8 cellular contexts compared by ENCODE assay signal in the genomic region with DNA sequence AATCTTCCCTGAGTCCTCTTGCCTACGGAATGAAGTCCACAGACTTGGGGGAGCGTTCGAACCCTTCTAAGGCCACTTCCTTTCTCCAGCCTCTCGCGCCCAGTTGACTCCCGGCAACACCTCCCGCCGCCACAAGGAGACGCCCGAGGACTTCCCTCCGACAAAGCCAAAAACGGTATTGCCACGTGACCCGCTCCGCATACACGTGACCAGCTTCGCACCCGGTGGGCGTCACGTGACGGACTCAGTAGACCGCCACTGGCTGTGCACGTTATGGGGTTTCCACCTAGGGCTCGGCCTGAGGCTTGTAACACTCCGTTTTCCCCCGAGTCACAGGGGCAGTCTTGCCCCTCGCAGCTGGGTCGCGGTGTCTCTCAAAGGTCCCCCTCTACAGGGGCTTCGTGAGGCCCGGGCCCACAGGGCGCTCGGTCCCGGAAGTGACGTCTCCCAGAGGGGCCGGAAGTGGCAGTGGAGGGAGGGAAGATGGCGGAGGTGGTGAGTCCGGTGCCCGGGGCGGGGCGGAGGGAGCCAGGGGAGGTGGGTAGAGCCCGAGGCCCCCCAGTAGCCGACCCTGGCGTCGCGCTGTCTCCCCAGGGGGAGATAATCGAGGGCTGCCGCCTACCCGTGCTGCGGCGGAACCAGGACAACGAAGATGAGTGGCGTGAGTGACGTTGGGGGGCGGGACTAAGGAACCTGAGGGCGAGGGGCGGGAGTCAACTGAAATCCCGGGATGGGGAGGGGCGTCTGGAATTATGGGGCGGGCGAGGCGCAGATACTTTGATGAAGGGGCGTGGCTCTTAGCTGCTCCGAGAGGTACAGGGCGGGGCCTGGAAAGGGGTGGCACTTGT.
DNase-seq lines count a peak whose midpoint lies in the region; ATAC-seq, FAIRE-seq and TF ChIP-seq lines count a peak whose summit lies in the region.

A gene (plus strand): TSS at position 468 of the 848 bp plus-strand sequence. CDS start 16 bp downstream, at position 484.

- H3K9ac ChIP-seq in ES-I3 (ENCODE audit: low read depth, low read length) (peak within 1 kb of the TSS; percentile 85), Loucy (ENCODE audit: low read depth, low read length, poor library complexity, severe bottlenecking) (peak within 1 kb of the TSS; percentile 83)

- H3K9me3 Mint-ChIP-seq in nephron progenitor cell, result peaks cover 17% of the 10 kb centered on the region
- no peaks in the 10 kb centered on the region for H3K9me3 Mint-ChIP-seq in stimulated activated naive CD8-positive, alpha-beta T cell treated with anti-CD3 and anti-CD28 coated beads, Interleukin-15, amount 100 ng/mL, for 72 hours

- peaks cover 9% of the 10 kb centered on the region for H3K27me3 Mint-ChIP-seq in nephron progenitor cell (ENCODE audit: low read depth, poor library complexity)
- no peaks in the 10 kb centered on the region for H3K27me3 Mint-ChIP-seq in stimulated activated naive CD8-positive, alpha-beta T cell treated with anti-CD3 and anti-CD28 coated beads, Interleukin-15, amount 100 ng/mL, for 72 hours

- DNase-seq in H54 (ENCODE audit: insufficient read length, low spot score) (peak; percentile 79), fibroblast of the conjunctiva (ENCODE audit: low read depth) (peak; percentile 97), nephron progenitor cell (peak; percentile 97)
- peak; percentile 96 for DNase-seq in activated effector memory CD4-positive, alpha-beta T cell treated with Interleukin-2 at 50 U/mL for 16 hours
- DNase-seq in stimulated activated naive CD8-positive, alpha-beta T cell treated with anti-CD3 and anti-CD28 coated beads, Interleukin-15, amount 100 ng/mL, for 72 hours, result peak; percentile 99

- H3F3A ChIP-seq in Loucy (ENCODE audit: low read depth), result no peaks in the 10 kb centered on the region

- ATAC-seq in stimulated activated naive CD8-positive, alpha-beta T cell treated with anti-CD3 and anti-CD28 coated beads, Interleukin-15, amount 100 ng/mL, for 72 hours, result peak; percentile 92

- peak within 1 kb of the TSS; percentile 87 for H3K4me2 ChIP-seq in Loucy (ENCODE audit: low read depth, low read length, poor library complexity, severe bottlenecking)

- peak; percentile 84 for TF ChIP-seq CTCF in Loucy (conservative IDR thresholded peaks at IDR 0.05; ENCODE audit: low read length)
- TF ChIP-seq CTCF in nephron progenitor cell (IDR thresholded peaks at IDR 0.05), result peak; percentile 98

- H3K4me1 Mint-ChIP-seq in nephron progenitor cell, result peaks cover 23% of the 10 kb centered on the region
- peaks cover 58% of the 10 kb centered on the region for H3K4me1 Mint-ChIP-seq in stimulated activated naive CD8-positive, alpha-beta T cell treated with anti-CD3 and anti-CD28 coated beads, Interleukin-15, amount 100 ng/mL, for 72 hours

- no peaks in the 10 kb centered on the region for H3K27me3 ChIP-seq in Loucy (ENCODE audit: insufficient read depth, low read length, poor library complexity, severe bottlenecking)

- TF ChIP-seq POLR2A in H54 (IDR thresholded peaks at IDR 0.05; ENCODE audit: low read depth, low read length), result peak; percentile 59; the same call in 1 of the 2 replicates
- peak; percentile 65 for TF ChIP-seq POLR2A in Raji (IDR thresholded peaks at IDR 0.05; ENCODE audit: insufficient read depth, low read depth, low read length)

- H3K36me3 ChIP-seq in ES-I3 (ENCODE audit: insufficient read depth, low read length), result peaks cover 5% of the 10 kb centered on the region; the same call in 1 of the 2 replicates
- peaks cover 26% of the 10 kb centered on the region; the same call in 1 of the 2 replicates for H3K36me3 ChIP-seq in Loucy (ENCODE audit: insufficient read depth, low read length)

- FAIRE-seq in H54 (lab: Jason Lieb, UNC), result no peak

- H3K4me3 ChIP-seq in Loucy (ENCODE audit: low read length, poor library complexity, severe bottlenecking), result peak within 1 kb of the TSS; percentile 82

- H3K9me3 ChIP-seq in ES-I3 (ENCODE audit: control insufficient read depth, insufficient read depth, low read length) (no peaks in the 10 kb centered on the region), Loucy (ENCODE audit: insufficient read depth, low read depth, low read length) (no peaks in the 10 kb centered on the region)

- peak within 1 kb of the TSS; percentile 99 for H3K27ac Mint-ChIP-seq in nephron progenitor cell
- H3K27ac Mint-ChIP-seq in stimulated activated naive CD8-positive, alpha-beta T cell treated with anti-CD3 and anti-CD28 coated beads, Interleukin-15, amount 100 ng/mL, for 72 hours, result peak within 1 kb of the TSS; percentile 99

- peaks cover 35% of the 10 kb centered on the region for H3K36me3 Mint-ChIP-seq in nephron progenitor cell (ENCODE audit: low read depth)

- H3K4me1 ChIP-seq in ES-I3 (ENCODE audit: insufficient read depth, low read length) (no peaks in the 10 kb centered on the region; the same call in 1 of the 2 replicates), Loucy (ENCODE audit: insufficient read depth, low read length, poor library complexity, severe bottlenecking) (peaks cover 18% of the 10 kb centered on the region)

- peaks cover 5% of the 10 kb centered on the region for H4K20me1 ChIP-seq in Loucy (ENCODE audit: insufficient read depth, low read length, poor library complexity, severe bottlenecking)

- no peaks in the 10 kb centered on the region for H3K9me2 ChIP-seq in Loucy (replicated peaks; ENCODE audit: low read depth, low read length)

- H2AFZ ChIP-seq in Loucy (ENCODE audit: low read length), result peak within 1 kb of the TSS; percentile 99

- H3K4me3 Mint-ChIP-seq in nephron progenitor cell, result peak within 1 kb of the TSS; percentile 89
- peak within 1 kb of the TSS; percentile 92 to 94 for H3K4me3 Mint-ChIP-seq in stimulated activated naive CD8-positive, alpha-beta T cell treated with anti-CD3 and anti-CD28 coated beads, Interleukin-15, amount 100 ng/mL, for 72 hours

- peaks cover 28% of the 10 kb centered on the region for H3K79me2 ChIP-seq in Loucy (ENCODE audit: insufficient read depth, low read length)

Comparison
In these comparisons a context has a peak if more than half of its experiments do, and no peak if none do; other contexts are left out.
1. Peak in every context shown above with its lines: DNase-seq, ATAC-seq and H3K4me3 ChIP-seq.